21 cellular contexts compared by ENCODE assay signal in the genomic region with DNA sequence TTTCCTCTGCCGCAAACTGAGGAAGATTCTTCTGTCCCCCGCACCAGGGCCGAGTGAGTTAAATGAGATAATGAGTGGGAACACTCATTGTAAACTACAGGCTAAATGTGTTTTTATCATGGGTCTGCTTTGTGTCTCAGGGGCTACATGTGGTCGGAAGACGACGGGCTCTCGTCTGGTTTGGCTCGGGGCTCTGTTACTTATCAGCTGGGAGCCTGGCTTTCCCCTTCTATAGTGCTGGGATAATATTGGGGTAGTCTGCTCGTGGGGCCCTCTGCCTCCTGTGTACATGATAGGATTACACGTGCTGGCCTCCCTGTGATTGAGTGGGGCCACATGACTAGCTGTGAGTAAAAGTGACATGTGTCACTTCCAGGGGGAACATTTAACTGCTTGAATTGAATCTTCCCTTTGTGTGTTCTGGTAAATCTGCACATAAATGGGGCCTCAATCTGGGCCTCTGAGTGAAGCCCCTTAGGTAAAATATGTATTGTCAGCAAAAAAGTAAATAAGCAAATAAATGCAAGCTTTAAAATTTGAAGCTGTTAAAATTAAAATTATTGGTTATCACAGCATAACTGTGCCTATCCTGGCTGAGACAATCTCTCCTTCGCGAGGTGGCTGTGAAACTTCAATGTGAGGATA.
A peak's percentile ranks its signal among the peaks of the same experiment; 100 is the strongest.
DNase-seq lines count a peak whose midpoint lies in the region; ATAC-seq and TF ChIP-seq lines count a peak whose summit lies in the region.
"Had no signal": no experiment of that assay in that cellular context is flagged by ENCODE, and none has a peak within 500 bp of the region (broad histone marks: within the 10 kb centered on the region; RNA-seq: fewer than 3 reads in every experiment).

No MANE protein-coding gene starts in this region.

- H3K4me1 ChIP-seq in sigmoid colon: peaks cover 0 to 45% (median 42%) of the 10 kb centered on the region in 4 donors
- H3K4me1 ChIP-seq: prostate gland had no signal

- no peaks in the 10 kb centered on the region for H3K9me3 Mint-ChIP-seq in activated CD8-positive, alpha-beta T cell treated with anti-CD3 and anti-CD28 coated beads, Interleukin-2, amount 10 ng/mL, durations not matched to agents 7 days and 5 days (ENCODE audit: insufficient read depth)
- H3K9me3 Mint-ChIP-seq: T-helper 1 cell treated with Interleukin-12 subunit alpha and Interleukin-12 subunit beta and Interleukin-4 antibody, amounts not matched to agents 30 μg/mL and 1 μg/mL, for 36 hours had no signal

- POLR2A ChIA-PET in activated CD8-positive, alpha-beta T cell treated with anti-CD3 and anti-CD28 coated beads, Interleukin-2, amount 10 ng/mL, durations not matched to agents 7 days and 5 days (lab: Charles Lee): no interaction called here

- intact Hi-C loops in sigmoid colon (cut with DNase I): no loop called here

- H3K36me3 Mint-ChIP-seq in activated CD8-positive, alpha-beta T cell treated with anti-CD3 and anti-CD28 coated beads, Interleukin-2, amount 10 ng/mL, durations not matched to agents 7 days and 5 days (ENCODE audit: low read depth): no peaks in the 10 kb centered on the region
- H3K36me3 Mint-ChIP-seq: CD4-positive, CD25-positive, alpha-beta regulatory T cell; naive B cell; stimulated activated naive B cell treated with anti-CD40 and anti-IgM and Interleukin-4, amounts not matched to agents 10 μg/mL and 1 μg/mL and 100 μg/mL, for 72 hours had no signal

- no peak overlapping the region for H3K4me3 Mint-ChIP-seq in activated CD8-positive, alpha-beta T cell treated with anti-CD3 and anti-CD28 coated beads, Interleukin-2, amount 10 ng/mL, durations not matched to agents 7 days and 5 days
- H3K4me3 Mint-ChIP-seq: CD4-positive, CD25-positive, alpha-beta regulatory T cell; naive B cell; stimulated activated naive B cell treated with anti-CD40 and anti-IgM and Interleukin-4, amounts not matched to agents 10 μg/mL and 1 μg/mL and 100 μg/mL, for 72 hours; T-helper 1 cell treated with Interleukin-12 subunit alpha and Interleukin-12 subunit beta and Interleukin-4 antibody, amounts not matched to agents 30 μg/mL and 1 μg/mL, for 36 hours had no signal

- H3K4me3 ChIP-seq in sigmoid colon: no peak overlapping the region
- H3K4me3 ChIP-seq: prostate gland, transverse colon had no signal

- TF ChIP-seq POLR2A in sigmoid colon (IDR thresholded peaks at IDR 0.05): no peak

- no peaks in the 10 kb centered on the region for H3K9me3 ChIP-seq in sigmoid colon
- H3K9me3 ChIP-seq: prostate gland, transverse colon had no signal

- CTCF ChIA-PET in activated CD8-positive, alpha-beta T cell treated with anti-CD3 and anti-CD28 coated beads, Interleukin-2, amount 10 ng/mL, durations not matched to agents 7 days and 5 days (lab: Charles Lee): no interaction called here

- H3K27me3 ChIP-seq in sigmoid colon: no peaks in the 10 kb centered on the region
- H3K27me3 ChIP-seq: transverse colon had no signal

- H3K4me1 Mint-ChIP-seq in activated CD8-positive, alpha-beta T cell treated with anti-CD3 and anti-CD28 coated beads, Interleukin-2, amount 10 ng/mL, durations not matched to agents 7 days and 5 days (ENCODE audit: low read depth): no peaks in the 10 kb centered on the region
- H3K4me1 Mint-ChIP-seq: CD4-positive, CD25-positive, alpha-beta regulatory T cell; naive B cell; stimulated activated naive B cell treated with anti-CD40 and anti-IgM and Interleukin-4, amounts not matched to agents 10 μg/mL and 1 μg/mL and 100 μg/mL, for 72 hours had no signal

- no peaks in the 10 kb centered on the region for H3K27me3 Mint-ChIP-seq in activated CD8-positive, alpha-beta T cell treated with anti-CD3 and anti-CD28 coated beads, Interleukin-2, amount 10 ng/mL, durations not matched to agents 7 days and 5 days (ENCODE audit: low read depth)

- TF ChIP-seq CTCF in sigmoid colon (IDR thresholded peaks at IDR 0.05): no peak

- peak; percentile 9 for DNase-seq in NCI-H2171 treated with DMSO at 0.1 percent for 48 hours (lab: John Stamatoyannopoulos, UW)
- no peak for DNase-seq in NCI-H2171 (lab: John Stamatoyannopoulos, UW)
- DNase-seq in activated CD8-positive, alpha-beta memory T cell treated with anti-CD3 and anti-CD28 coated beads, Interleukin-2, amount 50 U/mL, for 48 hours: peak; percentile 32
- DNase-seq in left lobe of liver (ENCODE audit: low spot score): peak; percentile 31
- peak; percentile 73 for DNase-seq in sigmoid colon
- no peak for DNase-seq in activated CD8-positive, alpha-beta T cell treated with anti-CD3 and anti-CD28 coated beads, Interleukin-2, amount 10 ng/mL, durations not matched to agents 7 days and 5 days
- DNase-seq in SIG-M5 treated with dmso at 0.1 percent for 504 hours (lab: John Stamatoyannopoulos, UW; ENCODE audit: unreplicated experiment): no peak
- no peak for DNase-seq in kidney tubule cell (ENCODE audit: low spot score)
- DNase-seq: activated naive CD4-positive, alpha-beta T cell; CD4-positive, CD25-positive, alpha-beta regulatory T cell; DND-41; HCEC 1CT; Karpas-422; left colon; naive B cell; NCI-H1105; stimulated activated naive B cell treated with anti-CD40 and anti-IgM and Interleukin-4, amounts not matched to agents 10 μg/mL and 1 μg/mL and 100 μg/mL, for 72 hours; transverse colon had no signal

- H3K27ac Mint-ChIP-seq in activated CD8-positive, alpha-beta T cell treated with anti-CD3 and anti-CD28 coated beads, Interleukin-2, amount 10 ng/mL, durations not matched to agents 7 days and 5 days: no peak overlapping the region
- H3K27ac Mint-ChIP-seq: CD4-positive, CD25-positive, alpha-beta regulatory T cell; naive B cell; stimulated activated naive B cell treated with anti-CD40 and anti-IgM and Interleukin-4, amounts not matched to agents 10 μg/mL and 1 μg/mL and 100 μg/mL, for 72 hours; T-helper 1 cell treated with Interleukin-12 subunit alpha and Interleukin-12 subunit beta and Interleukin-4 antibody, amounts not matched to agents 30 μg/mL and 1 μg/mL, for 36 hours had no signal

- H3K36me3 ChIP-seq in sigmoid colon: no peaks in the 10 kb centered on the region
- H3K36me3 ChIP-seq: prostate gland, transverse colon had no signal

- TF ChIP-seq EP300 in sigmoid colon (IDR thresholded peaks at IDR 0.05): peak in 3 of 4 donors; percentile 21 to 83 (median 76)

- H3K27ac ChIP-seq in sigmoid colon: peak overlapping the region in 3 of 4 donors; percentile 57 to 61 (median 61)
- H3K27ac ChIP-seq: 22Rv1, prostate gland had no signal

- peak; percentile 33 for ATAC-seq in left lobe of liver
- ATAC-seq in activated CD8-positive, alpha-beta T cell treated with anti-CD3 and anti-CD28 coated beads, Interleukin-2, amount 10 ng/mL, durations not matched to agents 7 days and 5 days: no peak
- ATAC-seq: left colon; stimulated activated naive B cell treated with anti-CD40 and anti-IgM and Interleukin-4, amounts not matched to agents 10 μg/mL and 1 μg/mL and 100 μg/mL, for 72 hours had no signal

- WGBS in sigmoid colon, 2 donors: 74 to 85% methylated on average over 12 of the region's 12 CpGs

Comparison
In these comparisons a context has a peak if more than half of its experiments do, and no peak if none do; other contexts are left out.
1. DNase-seq: peak in NCI-H2171 treated with DMSO at 0.1 percent for 48 hours (single experiment), activated CD8-positive, alpha-beta memory T cell treated with anti-CD3 and anti-CD28 coated beads, Interleukin-2, amount 50 U/mL, for 48 hours (single experiment), left lobe of liver (single experiment) and sigmoid colon (single experiment); none in NCI-H2171 (single experiment), activated CD8-positive, alpha-beta T cell treated with anti-CD3 and anti-CD28 coated beads, Interleukin-2, amount 10 ng/mL, durations not matched to agents 7 days and 5 days (single experiment), SIG-M5 treated with dmso at 0.1 percent for 504 hours (single experiment) and kidney tubule cell (single experiment).